2 cellular contexts compared by ENCODE assay signal in the genomic region with DNA sequence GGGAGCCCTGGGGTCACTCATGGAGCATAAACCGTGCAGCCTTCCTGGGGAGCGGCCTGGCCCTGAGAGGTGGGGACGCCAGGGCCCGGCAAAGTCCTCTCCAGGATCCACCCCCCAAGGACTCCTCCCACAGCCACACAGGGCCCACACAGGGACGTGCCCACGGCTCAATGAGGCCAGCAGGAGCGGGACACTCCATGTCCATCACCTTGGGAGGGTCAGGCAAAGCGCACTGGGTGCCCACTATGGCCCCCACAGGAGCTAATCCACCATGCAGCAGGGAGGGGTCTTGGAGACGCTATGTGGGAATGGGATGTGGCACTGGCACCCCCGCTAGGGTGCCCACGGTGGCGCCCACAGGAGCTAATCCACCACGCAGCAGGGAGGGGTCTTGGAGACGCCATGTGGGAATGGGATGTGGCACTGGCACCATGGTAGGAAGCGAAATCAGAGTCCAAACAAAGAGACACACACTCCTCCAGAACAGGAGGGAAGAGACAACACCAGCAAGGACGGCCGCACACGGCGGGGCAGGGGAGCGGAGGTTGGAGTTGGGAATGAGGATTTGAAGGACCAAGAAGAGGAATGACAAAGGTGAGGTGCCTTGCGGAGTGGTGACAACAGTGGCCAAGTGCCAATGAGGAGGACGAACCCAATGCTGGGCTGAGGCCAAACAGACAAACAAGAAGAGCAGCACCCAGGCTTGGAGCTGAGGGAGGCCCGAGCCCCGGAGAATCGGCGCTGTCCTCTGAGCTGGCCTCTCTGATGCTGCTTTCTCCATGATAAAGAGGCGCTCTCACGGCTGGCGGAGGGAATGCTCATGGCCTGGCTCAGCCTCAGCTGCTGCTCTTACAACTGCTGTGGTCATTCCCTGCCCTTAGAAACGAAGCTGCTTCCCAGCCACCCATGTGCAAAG.
TF ChIP-seq lines count a peak whose summit lies in the region.

No MANE protein-coding gene starts in this region.

TF ChIP-seq in IMR-90, 13 proteins besides CTCF, POLR2A, EP300 and RAD21:
- TF ChIP-seq MAZ (IDR thresholded peaks at IDR 0.05; ENCODE audit: borderline replicate concordance, low read depth, low read length): no peak
- no peak for TF ChIP-seq FOS (IDR thresholded peaks at IDR 0.05; ENCODE audit: low read depth, low read length)
- no peak for TF ChIP-seq CHD1 (IDR thresholded peaks at IDR 0.05; ENCODE audit: low read depth, low read length)
- TF ChIP-seq NFE2L2 (IDR thresholded peaks at IDR 0.05; ENCODE audit: low read depth, low read length): no peak
- TF ChIP-seq CEBPB (IDR thresholded peaks at IDR 0.05; ENCODE audit: low read depth, low read length): no peak
- TF ChIP-seq MXI1 (IDR thresholded peaks at IDR 0.05; ENCODE audit: borderline replicate concordance, low read depth, low read length): no peak
- TF ChIP-seq MAFK (IDR thresholded peaks at IDR 0.05; ENCODE audit: low read depth, low read length): no peak

TF ChIP-seq in WTC11, 78 proteins besides CTCF, POLR2A, EP300 and RAD21:
- TF ChIP-seq NFATC4 (CRISPR knock-in tag; IDR thresholded peaks at IDR 0.05) (no peak), ZNF317 (CRISPR knock-in tag; IDR thresholded peaks at IDR 0.05; ENCODE audit: borderline replicate concordance, low read depth) (no peak), CREB1 (CRISPR knock-in tag; IDR thresholded peaks at IDR 0.05) (no peak)
- TF ChIP-seq, protein P1, sequence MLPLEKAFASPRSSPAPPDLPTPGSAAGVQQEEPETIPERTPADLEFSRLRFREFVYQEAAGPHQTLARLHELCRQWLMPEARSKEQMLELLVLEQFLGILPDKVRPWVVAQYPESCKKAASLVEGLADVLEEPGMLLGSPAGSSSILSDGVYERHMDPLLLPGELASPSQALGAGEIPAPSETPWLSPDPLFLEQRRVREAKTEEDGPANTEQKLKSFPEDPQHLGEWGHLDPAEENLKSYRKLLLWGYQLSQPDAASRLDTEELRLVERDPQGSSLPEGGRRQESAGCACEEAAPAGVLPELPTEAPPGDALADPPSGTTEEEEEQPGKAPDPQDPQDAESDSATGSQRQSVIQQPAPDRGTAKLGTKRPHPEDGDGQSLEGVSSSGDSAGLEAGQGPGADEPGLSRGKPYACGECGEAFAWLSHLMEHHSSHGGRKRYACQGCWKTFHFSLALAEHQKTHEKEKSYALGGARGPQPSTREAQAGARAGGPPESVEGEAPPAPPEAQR (CRISPR knock-in tag; IDR thresholded peaks at IDR 0.05): no peak
